Comparison of ENCODE assay signal across 1 cellular context in the genomic region with DNA sequence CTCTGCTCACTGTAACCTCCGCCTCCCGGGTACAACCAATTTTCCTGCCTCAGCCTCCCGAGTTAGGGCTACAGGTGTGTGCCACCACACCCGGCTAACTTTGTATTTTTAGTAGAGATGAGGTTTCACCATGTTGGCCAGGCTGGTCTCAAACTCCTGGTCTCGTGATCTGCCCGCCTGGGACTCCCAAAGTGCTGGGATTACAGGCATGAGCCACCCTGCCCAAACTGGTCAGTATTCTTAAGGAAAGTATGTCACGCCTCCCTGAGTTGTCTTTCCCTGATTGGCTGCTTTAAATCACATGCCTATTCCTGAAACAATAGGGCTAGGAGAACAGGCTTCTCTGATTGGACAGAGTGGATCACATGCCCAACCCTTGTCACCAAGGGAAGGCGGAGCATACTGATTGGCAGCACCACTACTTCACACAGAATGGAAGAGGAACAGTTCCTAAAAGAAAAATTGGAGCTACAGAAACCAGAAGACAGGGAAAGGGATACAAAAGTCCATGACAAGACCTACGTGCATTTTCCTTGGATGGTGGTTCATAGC.
TF ChIP-seq lines count a peak whose summit lies in the region.

No MANE protein-coding gene starts in this region.

TF ChIP-seq in H1, 55 proteins besides CTCF, POLR2A, EP300 and RAD21 (continued from another document):
- TF ChIP-seq YY1 (IDR thresholded peaks at IDR 0.05; ENCODE audit: low read depth, low read length) (no peak), MAFK (IDR thresholded peaks at IDR 0.05; ENCODE audit: low read depth, low read length) (no peak), NRF1 (IDR thresholded peaks at IDR 0.05; ENCODE audit: low read depth, low read length) (no peak), EZH2 (IDR thresholded peaks at IDR 0.05; ENCODE audit: low read depth, low read length, severe bottlenecking) (no peak), CEBPB (IDR thresholded peaks at IDR 0.05; ENCODE audit: low read depth, low read length) (no peak), RFX5 (IDR thresholded peaks at IDR 0.05; ENCODE audit: borderline replicate concordance, low read depth, low read length) (no peak), BRCA1 (IDR thresholded peaks at IDR 0.05; ENCODE audit: low read depth, low read length) (no peak), CBX5 (IDR thresholded peaks at IDR 0.05; ENCODE audit: low read depth, low read length) (no peak)
- TF ChIP-seq, protein P1, sequence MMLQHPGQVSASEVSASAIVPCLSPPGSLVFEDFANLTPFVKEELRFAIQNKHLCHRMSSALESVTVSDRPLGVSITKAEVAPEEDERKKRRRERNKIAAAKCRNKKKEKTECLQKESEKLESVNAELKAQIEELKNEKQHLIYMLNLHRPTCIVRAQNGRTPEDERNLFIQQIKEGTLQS (IDR thresholded peaks at IDR 0.05; ENCODE audit: insufficient read depth, low read depth, low read length) = peak; percentile 76
- TF ChIP-seq, protein P2, sequence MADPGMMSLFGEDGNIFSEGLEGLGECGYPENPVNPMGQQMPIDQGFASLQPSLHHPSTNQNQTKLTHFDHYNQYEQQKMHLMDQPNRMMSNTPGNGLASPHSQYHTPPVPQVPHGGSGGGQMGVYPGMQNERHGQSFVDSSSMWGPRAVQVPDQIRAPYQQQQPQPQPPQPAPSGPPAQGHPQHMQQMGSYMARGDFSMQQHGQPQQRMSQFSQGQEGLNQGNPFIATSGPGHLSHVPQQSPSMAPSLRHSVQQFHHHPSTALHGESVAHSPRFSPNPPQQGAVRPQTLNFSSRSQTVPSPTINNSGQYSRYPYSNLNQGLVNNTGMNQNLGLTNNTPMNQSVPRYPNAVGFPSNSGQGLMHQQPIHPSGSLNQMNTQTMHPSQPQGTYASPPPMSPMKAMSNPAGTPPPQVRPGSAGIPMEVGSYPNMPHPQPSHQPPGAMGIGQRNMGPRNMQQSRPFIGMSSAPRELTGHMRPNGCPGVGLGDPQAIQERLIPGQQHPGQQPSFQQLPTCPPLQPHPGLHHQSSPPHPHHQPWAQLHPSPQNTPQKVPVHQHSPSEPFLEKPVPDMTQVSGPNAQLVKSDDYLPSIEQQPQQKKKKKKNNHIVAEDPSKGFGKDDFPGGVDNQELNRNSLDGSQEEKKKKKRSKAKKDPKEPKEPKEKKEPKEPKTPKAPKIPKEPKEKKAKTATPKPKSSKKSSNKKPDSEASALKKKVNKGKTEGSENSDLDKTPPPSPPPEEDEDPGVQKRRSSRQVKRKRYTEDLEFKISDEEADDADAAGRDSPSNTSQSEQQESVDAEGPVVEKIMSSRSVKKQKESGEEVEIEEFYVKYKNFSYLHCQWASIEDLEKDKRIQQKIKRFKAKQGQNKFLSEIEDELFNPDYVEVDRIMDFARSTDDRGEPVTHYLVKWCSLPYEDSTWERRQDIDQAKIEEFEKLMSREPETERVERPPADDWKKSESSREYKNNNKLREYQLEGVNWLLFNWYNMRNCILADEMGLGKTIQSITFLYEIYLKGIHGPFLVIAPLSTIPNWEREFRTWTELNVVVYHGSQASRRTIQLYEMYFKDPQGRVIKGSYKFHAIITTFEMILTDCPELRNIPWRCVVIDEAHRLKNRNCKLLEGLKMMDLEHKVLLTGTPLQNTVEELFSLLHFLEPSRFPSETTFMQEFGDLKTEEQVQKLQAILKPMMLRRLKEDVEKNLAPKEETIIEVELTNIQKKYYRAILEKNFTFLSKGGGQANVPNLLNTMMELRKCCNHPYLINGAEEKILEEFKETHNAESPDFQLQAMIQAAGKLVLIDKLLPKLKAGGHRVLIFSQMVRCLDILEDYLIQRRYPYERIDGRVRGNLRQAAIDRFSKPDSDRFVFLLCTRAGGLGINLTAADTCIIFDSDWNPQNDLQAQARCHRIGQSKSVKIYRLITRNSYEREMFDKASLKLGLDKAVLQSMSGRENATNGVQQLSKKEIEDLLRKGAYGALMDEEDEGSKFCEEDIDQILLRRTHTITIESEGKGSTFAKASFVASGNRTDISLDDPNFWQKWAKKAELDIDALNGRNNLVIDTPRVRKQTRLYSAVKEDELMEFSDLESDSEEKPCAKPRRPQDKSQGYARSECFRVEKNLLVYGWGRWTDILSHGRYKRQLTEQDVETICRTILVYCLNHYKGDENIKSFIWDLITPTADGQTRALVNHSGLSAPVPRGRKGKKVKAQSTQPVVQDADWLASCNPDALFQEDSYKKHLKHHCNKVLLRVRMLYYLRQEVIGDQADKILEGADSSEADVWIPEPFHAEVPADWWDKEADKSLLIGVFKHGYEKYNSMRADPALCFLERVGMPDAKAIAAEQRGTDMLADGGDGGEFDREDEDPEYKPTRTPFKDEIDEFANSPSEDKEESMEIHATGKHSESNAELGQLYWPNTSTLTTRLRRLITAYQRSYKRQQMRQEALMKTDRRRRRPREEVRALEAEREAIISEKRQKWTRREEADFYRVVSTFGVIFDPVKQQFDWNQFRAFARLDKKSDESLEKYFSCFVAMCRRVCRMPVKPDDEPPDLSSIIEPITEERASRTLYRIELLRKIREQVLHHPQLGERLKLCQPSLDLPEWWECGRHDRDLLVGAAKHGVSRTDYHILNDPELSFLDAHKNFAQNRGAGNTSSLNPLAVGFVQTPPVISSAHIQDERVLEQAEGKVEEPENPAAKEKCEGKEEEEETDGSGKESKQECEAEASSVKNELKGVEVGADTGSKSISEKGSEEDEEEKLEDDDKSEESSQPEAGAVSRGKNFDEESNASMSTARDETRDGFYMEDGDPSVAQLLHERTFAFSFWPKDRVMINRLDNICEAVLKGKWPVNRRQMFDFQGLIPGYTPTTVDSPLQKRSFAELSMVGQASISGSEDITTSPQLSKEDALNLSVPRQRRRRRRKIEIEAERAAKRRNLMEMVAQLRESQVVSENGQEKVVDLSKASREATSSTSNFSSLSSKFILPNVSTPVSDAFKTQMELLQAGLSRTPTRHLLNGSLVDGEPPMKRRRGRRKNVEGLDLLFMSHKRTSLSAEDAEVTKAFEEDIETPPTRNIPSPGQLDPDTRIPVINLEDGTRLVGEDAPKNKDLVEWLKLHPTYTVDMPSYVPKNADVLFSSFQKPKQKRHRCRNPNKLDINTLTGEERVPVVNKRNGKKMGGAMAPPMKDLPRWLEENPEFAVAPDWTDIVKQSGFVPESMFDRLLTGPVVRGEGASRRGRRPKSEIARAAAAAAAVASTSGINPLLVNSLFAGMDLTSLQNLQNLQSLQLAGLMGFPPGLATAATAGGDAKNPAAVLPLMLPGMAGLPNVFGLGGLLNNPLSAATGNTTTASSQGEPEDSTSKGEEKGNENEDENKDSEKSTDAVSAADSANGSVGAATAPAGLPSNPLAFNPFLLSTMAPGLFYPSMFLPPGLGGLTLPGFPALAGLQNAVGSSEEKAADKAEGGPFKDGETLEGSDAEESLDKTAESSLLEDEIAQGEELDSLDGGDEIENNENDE (IDR thresholded peaks at IDR 0.05; ENCODE audit: insufficient replicate concordance, low read length) = no peak
TF ChIP-seq in H1: peak in this region for 2.
